Comparison of ENCODE assay signal across 1 cellular context in genomic region chr6:27156874-27157460, GRCh38.
A peak's percentile ranks its signal among the peaks of the same experiment; 100 is the strongest.
TF ChIP-seq lines count a peak whose summit lies in the region.

No MANE protein-coding gene starts in this region.

TF ChIP-seq in HEK293, 187 proteins besides CTCF, POLR2A, EP300 and RAD21 (continued from another document and continues in another):
- peak; percentile 83; the same call in 1 of the 2 replicates for TF ChIP-seq ZNF362 (tag by site-specific recombination; IDR thresholded peaks at IDR 0.05)
- TF ChIP-seq MYNN (tag by site-specific recombination; IDR thresholded peaks at IDR 0.05; ENCODE audit: borderline replicate concordance) = no peak
- no peak for TF ChIP-seq FEZF1 (tag by site-specific recombination; IDR thresholded peaks at IDR 0.05)
- TF ChIP-seq ATF2 (tag by site-specific recombination; IDR thresholded peaks at IDR 0.05; ENCODE audit: low read depth) = no peak
- no peak for TF ChIP-seq ELK4 (IDR thresholded peaks at IDR 0.05; ENCODE audit: borderline replicate concordance, low read depth, low read length)
- no peak for TF ChIP-seq ZBTB26 (tag by site-specific recombination; optimal IDR thresholded peaks at IDR 0.05)
- TF ChIP-seq ZNF629 (tag by site-specific recombination; IDR thresholded peaks at IDR 0.05) = no peak
- TF ChIP-seq KLF17 (tag by site-specific recombination; IDR thresholded peaks at IDR 0.05) = no peak
- no peak for TF ChIP-seq ZNF18 (tag by site-specific recombination; IDR thresholded peaks at IDR 0.05)
- TF ChIP-seq ZBTB17 (tag by site-specific recombination; IDR thresholded peaks at IDR 0.05) = peak; percentile 25; the same call in 1 of the 2 replicates
- no peak for TF ChIP-seq ZNF830 (tag by site-specific recombination; IDR thresholded peaks at IDR 0.05; ENCODE audit: low read depth)
- no peak for TF ChIP-seq ZBTB6 (tag by site-specific recombination; IDR thresholded peaks at IDR 0.05)
- TF ChIP-seq ZNF16 (tag by site-specific recombination; IDR thresholded peaks at IDR 0.05; ENCODE audit: low read depth) = no peak
- TF ChIP-seq PBX3 (CRISPR knock-in tag; IDR thresholded peaks at IDR 0.05) = no peak
- no peak for TF ChIP-seq ZNF473 (tag by site-specific recombination; IDR thresholded peaks at IDR 0.05)
- no peak for TF ChIP-seq ZNF155 (tag by site-specific recombination; IDR thresholded peaks at IDR 0.05)
- no peak for TF ChIP-seq ZNF138 (tag by site-specific recombination; IDR thresholded peaks at IDR 0.05; ENCODE audit: borderline replicate concordance)
- no peak for TF ChIP-seq GLI4 (tag by site-specific recombination; IDR thresholded peaks at IDR 0.05)
- no peak for TF ChIP-seq ZNF514 (tag by site-specific recombination; IDR thresholded peaks at IDR 0.05)
- no peak for TF ChIP-seq ZNF335 (tag by site-specific recombination; conservative IDR thresholded peaks at IDR 0.05)
- TF ChIP-seq ZNF140 (tag by site-specific recombination; IDR thresholded peaks at IDR 0.05) = no peak
- no peak for TF ChIP-seq ZBTB49 (tag by site-specific recombination; IDR thresholded peaks at IDR 0.05; ENCODE audit: low read depth)
- TF ChIP-seq PRDM2 (tag by site-specific recombination; IDR thresholded peaks at IDR 0.05; ENCODE audit: borderline replicate concordance) = no peak
- no peak for TF ChIP-seq ZNF513 (tag by site-specific recombination; IDR thresholded peaks at IDR 0.05)
- no peak for TF ChIP-seq ZNF76 (tag by site-specific recombination; IDR thresholded peaks at IDR 0.05; ENCODE audit: borderline replicate concordance, low read depth)
- TF ChIP-seq ZNF157 (tag by site-specific recombination; IDR thresholded peaks at IDR 0.05) = 0 out of 2 replicates have a peak, but pooled peaks have one; percentile 26
- no peak for TF ChIP-seq ZBTB44 (tag by site-specific recombination; IDR thresholded peaks at IDR 0.05)
- TF ChIP-seq ZNF670 (tag by site-specific recombination; IDR thresholded peaks at IDR 0.05; ENCODE audit: low read depth) = 0 out of 2 replicates have a peak, but pooled peaks have one; percentile 56
- no peak for TF ChIP-seq KLF10 (tag by site-specific recombination; IDR thresholded peaks at IDR 0.05)
- TF ChIP-seq ZNF585B (tag by site-specific recombination; IDR thresholded peaks at IDR 0.05) = no peak
- no peak for TF ChIP-seq SP3 (tag by site-specific recombination; IDR thresholded peaks at IDR 0.05)
- TF ChIP-seq ZNF701 (tag by site-specific recombination; IDR thresholded peaks at IDR 0.05) = no peak
- TF ChIP-seq KLF16 (tag by site-specific recombination; IDR thresholded peaks at IDR 0.05) = no peak
